20 cellular contexts compared by ENCODE assay signal in the genomic region with DNA sequence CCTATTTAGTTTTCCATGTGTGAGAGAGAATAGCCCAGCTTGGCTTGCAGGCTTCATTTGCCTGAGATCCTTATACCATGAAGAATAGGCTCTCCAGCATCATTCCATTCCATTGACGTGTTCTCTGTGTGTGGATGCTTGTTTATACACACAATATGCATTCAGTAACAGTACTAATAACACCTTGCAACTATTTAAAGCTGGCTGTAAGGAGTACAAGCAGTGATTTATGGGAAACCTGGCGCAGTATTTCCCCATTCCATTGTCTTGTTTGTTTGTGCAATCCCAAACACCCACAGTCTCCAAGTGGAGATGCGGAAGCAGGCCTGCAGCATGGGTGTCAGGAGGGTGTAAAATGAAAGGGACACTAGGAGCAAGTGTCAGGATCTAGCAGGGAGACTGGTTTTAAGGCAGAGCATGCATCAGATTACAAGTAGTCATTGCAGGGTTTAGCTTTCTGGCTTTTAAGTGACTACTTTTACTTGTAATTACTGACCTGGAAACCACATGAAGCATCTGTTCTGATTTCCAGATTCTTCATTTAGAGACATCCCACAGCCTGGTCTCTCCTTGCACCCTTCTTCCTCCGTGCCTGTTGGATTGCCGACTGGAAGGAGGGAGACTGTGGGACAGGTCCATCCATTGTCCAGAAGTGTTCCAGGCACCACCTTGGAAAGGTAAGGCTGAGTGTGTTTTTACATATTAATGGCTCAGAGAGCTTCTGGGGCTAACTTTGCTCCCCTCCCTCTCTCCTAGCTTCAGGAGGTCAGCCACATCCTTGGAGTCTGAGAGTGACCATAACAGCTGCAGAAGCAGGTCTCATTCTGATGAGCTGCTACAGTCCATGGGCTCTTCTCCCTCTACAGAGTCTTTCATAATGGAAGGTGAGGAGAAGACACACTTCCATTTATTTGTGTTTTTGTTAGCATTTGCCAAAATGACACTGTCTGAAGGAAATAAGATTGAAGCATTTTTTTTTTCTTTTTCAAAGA.
DNase-seq lines count a peak whose midpoint lies in the region; ATAC-seq and TF ChIP-seq lines count a peak whose summit lies in the region.
"Had no signal": no experiment of that assay in that cellular context is flagged by ENCODE, and none has a peak within 500 bp of the region (broad histone marks: within the 10 kb centered on the region; RNA-seq: fewer than 3 reads in every experiment).

No MANE protein-coding gene starts in this region.

- no peak overlapping the region for H3K9ac ChIP-seq in IMR-90 (ENCODE audit: low read depth, low read length)
- H3K9ac ChIP-seq: BLaER1 treated with 17β-estradiol and CSF1 and Interleukin-3, amounts not matched to agents 10 nM and 100 nM had no signal

- no peak for TF ChIP-seq RAD21 in IMR-90 (IDR thresholded peaks at IDR 0.05; ENCODE audit: low read length)

- H2BK15ac ChIP-seq in IMR-90 (ENCODE audit: low read depth, low read length): peak overlapping the region; percentile 33; the same call in 1 of the 3 replicates

- intact Hi-C loops in IMR-90 (cut with micrococcal nuclease): no loop called here
- intact Hi-C loops in lower lobe of right lung (cut with DNase I): no loop called here

- peaks cover 6% of the 10 kb centered on the region for H3K36me3 ChIP-seq in IMR-90 (ENCODE audit: control insufficient read depth, insufficient read depth, low read length)
- peaks cover 29% of the 10 kb centered on the region for H3K36me3 ChIP-seq in brain microvascular endothelial cell (replicated peaks)
- H3K36me3 ChIP-seq in lower lobe of right lung: no peaks in the 10 kb centered on the region
- H3K36me3 ChIP-seq: BLaER1 treated with 17β-estradiol and CSF1 and Interleukin-3, amounts not matched to agents 10 nM and 100 nM had no signal

- POLR2A ChIA-PET in IMR-90 (lab: Charles Lee; ENCODE audit: unreplicated experiment): no interaction called here

- H3K27me3 ChIP-seq in IMR-90 (ENCODE audit: control insufficient read depth, insufficient read depth, low read length) (no peaks in the 10 kb centered on the region), brain microvascular endothelial cell (replicated peaks) (no peaks in the 10 kb centered on the region), lower lobe of right lung (ENCODE audit: low read depth) (no peaks in the 10 kb centered on the region)
- H3K27me3 ChIP-seq: BLaER1 treated with 17β-estradiol and CSF1 and Interleukin-3, amounts not matched to agents 10 nM and 100 nM; right lobe of liver had no signal

- dilution Hi-C loops in IMR-90 (cut with HindIII; ENCODE audit: low sequenced_read_pairs, unreplicated experiment): no loop called here

- H3K4me1 Mint-ChIP-seq in immature natural killer cell: no peaks in the 10 kb centered on the region
- H3K4me1 Mint-ChIP-seq: memory B cell, neural crest cell had no signal

- TF ChIP-seq CTCF in AG10803 (conservative IDR thresholded peaks at IDR 0.05; ENCODE audit: low read length): no peak
- no peak for TF ChIP-seq CTCF in IMR-90 (conservative IDR thresholded peaks at IDR 0.05; ENCODE audit: low read depth, low read length)
- TF ChIP-seq CTCF in brain microvascular endothelial cell (IDR thresholded peaks at IDR 0.05; ENCODE audit: low read depth, low read length, missing control alignments): no peak
- no peak for TF ChIP-seq CTCF in lower lobe of right lung (IDR thresholded peaks at IDR 0.05)

- H3K9me3 ChIP-seq in IMR-90 (ENCODE audit: control insufficient read depth, insufficient read depth, low read length): no peaks in the 10 kb centered on the region
- no peaks in the 10 kb centered on the region for H3K9me3 ChIP-seq in lower lobe of right lung
- H3K9me3 ChIP-seq: BLaER1 treated with 17β-estradiol and CSF1 and Interleukin-3, amounts not matched to agents 10 nM and 100 nM; right lobe of liver had no signal

- H3K18ac ChIP-seq in IMR-90 (ENCODE audit: low read depth, low read length): no peak overlapping the region

- H3K56ac ChIP-seq in IMR-90 (ENCODE audit: extremely low read depth, insufficient read depth, low read length): no peak overlapping the region

- H3K9me1 ChIP-seq in IMR-90 (ENCODE audit: insufficient read depth, low read length): peaks cover 13% of the 10 kb centered on the region

- peak overlapping the region; percentile 55 for H3K4ac ChIP-seq in IMR-90 (ENCODE audit: low read depth, low read length)

- no peak overlapping the region for H3K23ac ChIP-seq in IMR-90 (ENCODE audit: low read depth, low read length)

- H3K27ac ChIP-seq in IMR-90 (ENCODE audit: insufficient read depth, low read length): no peak overlapping the region
- no peak overlapping the region for H3K27ac ChIP-seq in brain microvascular endothelial cell
- H3K27ac ChIP-seq in lower lobe of right lung: no peak overlapping the region
- H3K27ac ChIP-seq: BLaER1 treated with 17β-estradiol and CSF1 and Interleukin-3, amounts not matched to agents 10 nM and 100 nM; PC-9; right lobe of liver had no signal

- CTCF ChIA-PET in IMR-90 (lab: Yijun Ruan, JAX): no interaction called here

- peak; percentile 74 for DNase-seq in AG10803 (ENCODE audit: low read depth)
- peak; percentile 68 for DNase-seq in IMR-90
- peak; percentile 24 for DNase-seq in brain microvascular endothelial cell
- peak; percentile 48 for DNase-seq in lower lobe of right lung
- DNase-seq in immature natural killer cell: no peak
- no peak for DNase-seq in NCI-H1694 treated with DMSO at 0.1 percent for 48 hours (lab: John Stamatoyannopoulos, UW)
- no peak for DNase-seq in central memory CD4-positive, alpha-beta T cell
- DNase-seq: activated CD8-positive, alpha-beta memory T cell treated with anti-CD3 and anti-CD28 coated beads for 24 hours; aorta; foreskin melanocyte; GOT3; NCI-H526; PC-9; right lobe of liver; stimulated activated CD4-positive, alpha-beta T cell treated with anti-CD3 and anti-CD28 coated beads, Interleukin-2, amount 100 ng/mL, for 24 hours; stimulated activated CD8-positive, alpha-beta memory T cell treated with anti-CD3 and anti-CD28 coated beads, Interleukin-4, amount 100 ng/mL, for 48 hours had no signal

- H2AK9ac ChIP-seq in IMR-90 (replicated peaks; ENCODE audit: low read depth, low read length, poor library complexity): no peak overlapping the region

- no peaks in the 10 kb centered on the region for H3K9me3 Mint-ChIP-seq in immature natural killer cell
- H3K9me3 Mint-ChIP-seq: memory B cell, neural crest cell had no signal

- H3K79me1 ChIP-seq in IMR-90 (ENCODE audit: low read depth in 1 of 2, low read length in 2 of 2): peaks cover 0 to 10% of the 10 kb centered on the region in 2 experiments; a peak in 1 of 4 replicates

- in situ Hi-C loops in IMR-90 (cut with MboI; ENCODE audit: low sequenced_read_pairs): no loop called here
- in situ Hi-C loops in brain microvascular endothelial cell (cut with HindIII; ENCODE audit: low pct_ligation_motif_present, low sequenced_read_pairs): no loop called here

- no peak overlapping the region for H4K5ac ChIP-seq in IMR-90 (ENCODE audit: low read depth, low read length)

- H3K4me1 ChIP-seq in IMR-90 (ENCODE audit: control insufficient read depth, insufficient read depth, low read length) (peaks cover 2% of the 10 kb centered on the region), lower lobe of right lung (peaks cover 8% of the 10 kb centered on the region)

- no peak overlapping the region for H2AFZ ChIP-seq in IMR-90 (replicated peaks; ENCODE audit: low read length, poor library complexity)
- H2AFZ ChIP-seq: PC-9 had no signal

- no peak overlapping the region; the same call in 1 of the 2 replicates for H3K14ac ChIP-seq in IMR-90 (replicated peaks; ENCODE audit: low read depth, low read length)

- H2BK20ac ChIP-seq in IMR-90 (ENCODE audit: low read depth, low read length): no peak overlapping the region

- H3K4me3 Mint-ChIP-seq in immature natural killer cell: no peak overlapping the region
- H3K4me3 Mint-ChIP-seq: memory B cell, neural crest cell had no signal

- H4K91ac ChIP-seq in IMR-90 (ENCODE audit: insufficient read depth, low read depth, low read length): peak overlapping the region; percentile 34; the same call in 1 of the 2 replicates

- WGBS in IMR-90 (ENCODE audit: extremely low coverage in 2 of 2, insufficient read length in 1 of 2), 2 experiments: no CpG with 5 or more reads among the region's 5 CpGs

- peak overlapping the region; percentile 76; the same call in 1 of the 2 replicates for H2AK5ac ChIP-seq in IMR-90 (ENCODE audit: low read depth, low read length)

- BruUV-seq in IMR-90 (replicated peaks; lab: Mats Ljungman, UMichigan): no TSS peak

- no peak overlapping the region for H2BK5ac ChIP-seq in IMR-90 (ENCODE audit: low read depth, low read length, poor library complexity, severe bottlenecking)

- no peak overlapping the region for H4K8ac ChIP-seq in IMR-90 (ENCODE audit: low read depth in 2 of 2, low read length in 2 of 2)

- no peak overlapping the region for H3K4me2 ChIP-seq in IMR-90 (ENCODE audit: low read depth, low read length)
- H3K4me2 ChIP-seq: BLaER1 treated with 17β-estradiol and CSF1 and Interleukin-3, amounts not matched to agents 10 nM and 100 nM; PC-9 had no signal

- TF ChIP-seq POLR2A in IMR-90 (IDR thresholded peaks at IDR 0.05; ENCODE audit: low read depth, low read length): no peak

- H3K27ac Mint-ChIP-seq in immature natural killer cell: no peak overlapping the region
- H3K27ac Mint-ChIP-seq: memory B cell had no signal

- H3K27me3 Mint-ChIP-seq in immature natural killer cell (ENCODE audit: low read depth in 3 of 3): peaks cover 0 to 1% (median 0%) of the 10 kb centered on the region in 3 donors

- H4K20me1 ChIP-seq in IMR-90 (ENCODE audit: insufficient read depth, low read length): no peaks in the 10 kb centered on the region
- H4K20me1 ChIP-seq: BLaER1 treated with 17β-estradiol and CSF1 and Interleukin-3, amounts not matched to agents 10 nM and 100 nM had no signal

- no peak overlapping the region for H3K4me3 ChIP-seq in AG10803 (ENCODE audit: low read length)
- H3K4me3 ChIP-seq in IMR-90 (ENCODE audit: insufficient read depth, low read depth, low read length): no peak overlapping the region
- H3K4me3 ChIP-seq in brain microvascular endothelial cell (ENCODE audit: low read depth, low read length): no peak overlapping the region
- peak overlapping the region; percentile 20 for H3K4me3 ChIP-seq in lower lobe of right lung
- H3K4me3 ChIP-seq: BLaER1 treated with 17β-estradiol and CSF1 and Interleukin-3, amounts not matched to agents 10 nM and 100 nM; PC-9; right lobe of liver had no signal

- no peak overlapping the region; the same call in 1 of the 2 replicates for H2BK120ac ChIP-seq in IMR-90 (ENCODE audit: low read depth, low read length)

- H3K36me3 Mint-ChIP-seq in immature natural killer cell: peaks cover 0 to 4% (median 0%) of the 10 kb centered on the region in 3 donors
- H3K36me3 Mint-ChIP-seq: memory B cell had no signal

- ATAC-seq in IMR-90 (ENCODE audit: low read depth) (peak; percentile 73), lower lobe of right lung (peak; percentile 81 to 85), HG02642 (IDR thresholded peaks at IDR 0.05; ENCODE audit: poor library complexity, unreplicated experiment) (no peak)
- ATAC-seq: right lobe of liver had no signal

TF ChIP-seq in IMR-90, 13 proteins besides CTCF, POLR2A, EP300 and RAD21 (continues in another document):
- no peak for TF ChIP-seq SMC3 (IDR thresholded peaks at IDR 0.05; ENCODE audit: low read depth, low read length)
- TF ChIP-seq MAFK (IDR thresholded peaks at IDR 0.05; ENCODE audit: low read depth, low read length): no peak
- TF ChIP-seq RFX5 (IDR thresholded peaks at IDR 0.05; ENCODE audit: low read depth, low read length): no peak
- TF ChIP-seq FOS (IDR thresholded peaks at IDR 0.05; ENCODE audit: low read depth, low read length): no peak

Comparison
In these comparisons a context has a peak if more than half of its experiments do, and no peak if none do; other contexts are left out.
1. DNase-seq: peak in AG10803 (single experiment), IMR-90 (single experiment), brain microvascular endothelial cell (single experiment) and lower lobe of right lung (single experiment); none in immature natural killer cell (0 of 3), NCI-H1694 treated with DMSO at 0.1 percent for 48 hours (single experiment) and central memory CD4-positive, alpha-beta T cell (single experiment).